8 cellular contexts compared by ENCODE assay signal in the genomic region with DNA sequence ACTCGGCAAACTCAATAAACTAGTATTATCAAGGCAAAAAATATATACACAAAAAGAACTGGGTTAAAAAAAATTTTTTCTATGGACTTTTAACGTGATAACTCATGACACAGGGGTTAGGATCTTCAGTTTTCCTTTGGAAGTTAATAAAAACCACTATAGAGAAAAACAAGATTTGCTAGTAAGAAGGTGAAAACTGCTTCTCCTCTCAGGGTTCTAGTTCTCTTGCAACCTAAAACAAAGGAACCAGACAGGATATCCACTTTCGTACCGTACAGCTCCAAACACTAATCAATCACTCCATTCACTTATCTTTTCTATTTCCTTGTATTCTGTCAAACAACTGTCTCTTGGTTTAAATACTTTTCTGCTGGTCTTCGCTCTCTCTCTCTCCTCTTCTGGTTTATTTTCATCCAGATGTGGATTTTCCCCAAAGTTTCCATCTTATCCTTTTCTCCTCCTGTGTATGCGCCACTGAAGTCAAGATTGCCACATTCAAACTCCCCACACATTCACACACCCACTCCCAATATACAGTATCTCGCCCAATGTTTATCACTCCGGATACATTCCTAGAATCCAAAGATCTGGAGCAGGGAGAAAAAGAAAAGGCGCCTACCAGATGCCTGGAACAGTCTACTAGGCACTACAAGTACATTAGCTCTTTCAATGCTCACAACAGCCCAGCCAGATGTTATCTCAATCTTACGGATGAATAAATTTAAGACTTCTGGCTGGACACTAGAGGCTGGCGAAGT. TPM values are rescaled to one million over a fixed set of nuclear protein-coding genes. Genes with fewer than 3 reads are reported as not detected.
DNase-seq lines count a peak whose midpoint lies in the region; ATAC-seq, FAIRE-seq and TF ChIP-seq lines count a peak whose summit lies in the region.

No MANE protein-coding gene starts in this region.

- H3K27me3 ChIP-seq in right atrium auricular region (no peaks in the 10 kb centered on the region), small intestine (ENCODE audit: control insufficient read depth in 2 of 2, insufficient read depth in 2 of 2, low read length in 2 of 2) (no peaks in the 10 kb centered on the region)

- FAIRE-seq in small intestine (lab: Jason Lieb, UNC) (no peak), urothelium cell line (lab: Jason Lieb, UNC) (no peak)

- DNase-seq in CD14-positive monocyte (ENCODE audit: low spot score) (no peak), WTC11 (ENCODE audit: low spot score) (no peak), right atrium auricular region (ENCODE audit: low spot score) (no peak), small intestine (peak; percentile 14), GDM1 (lab: John Stamatoyannopoulos, UW) (no peak), urothelium cell line (ENCODE audit: low spot score) (no peak), NCI-H2171 (lab: John Stamatoyannopoulos, UW) (no peak)

- peak overlapping the region; percentile 92 to 98 for H3K4me3 Mint-ChIP-seq in CD14-positive monocyte
- peak overlapping the region; percentile 99 for H3K4me3 Mint-ChIP-seq in WTC11

- H3K36me3 ChIP-seq in HEK293 (ENCODE audit: control insufficient read depth in 2 of 2, insufficient read depth in 1 of 2, low read length in 2 of 2) (peaks cover 6 to 24% of the 10 kb centered on the region in 2 experiments; a peak in 2 of 3 replicates), right atrium auricular region (peaks cover 7% of the 10 kb centered on the region), small intestine (ENCODE audit: control insufficient read depth in 2 of 2, insufficient read depth in 2 of 2, low read length in 2 of 2) (no peaks in the 10 kb centered on the region)

- POLR2A ChIA-PET in HEK293 (lab: Yijun Ruan, JAX) (interaction anchor here (0.8 to 3.0 kb wide), 17 partner anchors 9 to 491 kb away, joined by 3 to 33 read pairs (median 5); partner anchors contain the start of genes CLCC1, EEIG2, FNDC7 and SLC25A24), WTC11 (lab: Charles Lee) (interaction anchor here (0.6 to 2.5 kb wide), 7 partner anchors 9 to 409 kb away, joined by 3 to 19 read pairs (median 6); partner anchors contain the start of gene HENMT1)

- H3K27ac ChIP-seq in HEK293 (ENCODE audit: extremely low read depth, low read depth, low read length) (peak overlapping the region; percentile 81; the same call in 1 of the 2 replicates), right atrium auricular region (peak overlapping the region; percentile 96 to 98), small intestine (ENCODE audit: low read depth in 1 of 2, low read length in 1 of 2) (peak overlapping the region; percentile 94 to 99)

- peak; percentile 2 for ATAC-seq in WTC11

- H3K4me1 Mint-ChIP-seq in CD14-positive monocyte (peaks cover 33% of the 10 kb centered on the region), WTC11 (peaks cover 24% of the 10 kb centered on the region)

- H3K27me3 Mint-ChIP-seq in CD14-positive monocyte (ENCODE audit: low read depth in 3 of 3) = peaks cover 0 to 10% (median 5%) of the 10 kb centered on the region in 3 donors
- H3K27me3 Mint-ChIP-seq in WTC11 (ENCODE audit: low read depth) = no peaks in the 10 kb centered on the region

- intact Hi-C loops in CD14-positive monocyte (cut with micrococcal nuclease) = loop anchor here (5.0 to 10.0 kb wide), 3 partner anchors 56 to 193 kb away; partner anchors contain the start of gene STXBP3 (in 1 of the 2)

- peak overlapping the region; percentile 97 to 99 (median 99) for H3K27ac Mint-ChIP-seq in CD14-positive monocyte
- peak overlapping the region; percentile 99 for H3K27ac Mint-ChIP-seq in WTC11

- H3K36me3 Mint-ChIP-seq in CD14-positive monocyte (peaks cover 9% of the 10 kb centered on the region in 2 donors), WTC11 (peaks cover 25% of the 10 kb centered on the region)

- H3K9me3 ChIP-seq in HEK293 (ENCODE audit: control insufficient read depth, insufficient read depth, low read depth, low read length) (no peaks in the 10 kb centered on the region), right atrium auricular region (no peaks in the 10 kb centered on the region), small intestine (ENCODE audit: control insufficient read depth, low read depth) (no peaks in the 10 kb centered on the region)

- CTCF ChIA-PET in HEK293 (lab: Yijun Ruan, JAX) = interaction anchor here (0.7 to 1.6 kb wide), 5 partner anchors 48 to 771 kb away, joined by 3 to 7 read pairs (median 5); no protein-coding TSS in a partner anchor
- CTCF ChIA-PET in WTC11 (lab: Charles Lee) = interaction anchor here (0.7 to 1.8 kb wide), 8 partner anchors 14 to 491 kb away, joined by 3 to 10 read pairs (median 4); partner anchors contain the start of genes EEIG2 and SLC25A24

- TF ChIP-seq CTCF in CD14-positive monocyte (IDR thresholded peaks at IDR 0.05) = no peak
- no peak for TF ChIP-seq CTCF in HEK293 (tag by site-specific recombination; IDR thresholded peaks at IDR 0.05)
- no peak for TF ChIP-seq CTCF in WTC11 (IDR thresholded peaks at IDR 0.05)
- no peak for TF ChIP-seq CTCF in right atrium auricular region (IDR thresholded peaks at IDR 0.05)

- H3K4me1 ChIP-seq in HEK293 (ENCODE audit: control insufficient read depth, insufficient read depth, low read length) = 0 out of 2 replicates have a peak, but pooled peaks cover 3% of the 10 kb centered on the region
- H3K4me1 ChIP-seq in right atrium auricular region = peaks cover 0 to 34% of the 10 kb centered on the region in 2 donors
- H3K4me1 ChIP-seq in small intestine (ENCODE audit: control insufficient read depth in 2 of 2, insufficient read depth in 1 of 2, low read depth in 1 of 2, low read length in 1 of 2) = no peaks in the 10 kb centered on the region

- H3K9me3 Mint-ChIP-seq in CD14-positive monocyte (peaks cover 0 to 6% (median 0%) of the 10 kb centered on the region in 7 donors), WTC11 (no peaks in the 10 kb centered on the region)

- H3K4me3 ChIP-seq in HEK293 (ENCODE audit: low read depth, low read length) (peak overlapping the region; percentile 72), right atrium auricular region (peak overlapping the region; percentile 85 to 89), small intestine (ENCODE audit: low read depth in 1 of 2, low read length in 2 of 2) (peak overlapping the region; percentile 77 to 87)

- 8 to 16% (median 11%) methylated on average over 11 of the region's 11 CpGs for WGBS in small intestine, 3 donors

TF ChIP-seq in HEK293, 187 proteins besides CTCF, POLR2A, EP300 and RAD21 (continues in another document):
- TF ChIP-seq PRDM1 (tag by site-specific recombination; IDR thresholded peaks at IDR 0.05) = peak; percentile 66; the same call in 1 of the 2 replicates
- no peak for TF ChIP-seq ATF2 (tag by site-specific recombination; IDR thresholded peaks at IDR 0.05; ENCODE audit: low read depth)
- TF ChIP-seq ZBTB20 (tag by site-specific recombination; IDR thresholded peaks at IDR 0.05) = no peak
- no peak for TF ChIP-seq ZNF133 (tag by site-specific recombination; IDR thresholded peaks at IDR 0.05)
- TF ChIP-seq HOXA7 (CRISPR knock-in tag; IDR thresholded peaks at IDR 0.05; ENCODE audit: borderline replicate concordance) = no peak
- peak; percentile 40; the same call in 1 of the 2 replicates for TF ChIP-seq ZFHX2 (tag by site-specific recombination; conservative IDR thresholded peaks at IDR 0.05)

TF ChIP-seq in WTC11, 78 proteins besides CTCF, POLR2A, EP300 and RAD21 (continues in another document):
- TF ChIP-seq TCF7 (CRISPR knock-in tag; IDR thresholded peaks at IDR 0.05; ENCODE audit: low read depth) = no peak
- no peak for TF ChIP-seq ZNF317 (CRISPR knock-in tag; IDR thresholded peaks at IDR 0.05; ENCODE audit: borderline replicate concordance, low read depth)
- TF ChIP-seq PRRX2 (CRISPR knock-in tag; IDR thresholded peaks at IDR 0.05) = no peak
- TF ChIP-seq, protein P1, sequence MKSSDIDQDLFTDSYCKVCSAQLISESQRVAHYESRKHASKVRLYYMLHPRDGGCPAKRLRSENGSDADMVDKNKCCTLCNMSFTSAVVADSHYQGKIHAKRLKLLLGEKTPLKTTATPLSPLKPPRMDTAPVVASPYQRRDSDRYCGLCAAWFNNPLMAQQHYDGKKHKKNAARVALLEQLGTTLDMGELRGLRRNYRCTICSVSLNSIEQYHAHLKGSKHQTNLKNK (CRISPR knock-in tag; IDR thresholded peaks at IDR 0.05) = no peak
- TF ChIP-seq ZSCAN18 (CRISPR knock-in tag; IDR thresholded peaks at IDR 0.05) = no peak

RNA-seq across cellular contexts. Expression of gene PRPF38B, which starts 0.8 kb away (rescaled TPM):
- polyA plus RNA-seq in CD14-positive monocyte (1 to 10 TPM; 4.9 to 8.3 TPM), small intestine (10 to 100 TPM; 22.7 to 30.0 (median 23.2) TPM)
- total RNA-seq in WTC11 (2021) (42.8 to 50.5 TPM (median 43.0 TPM) in 3 replicates), right atrium auricular region (10 to 100 TPM; 10.7 to 11.1 TPM)

RNA-seq across cellular contexts. Expression of gene FNDC7, which starts 21.4 kb away (rescaled TPM):
- polyA plus RNA-seq in CD14-positive monocyte = not detected
- total RNA-seq in WTC11 (2021) = 0.28 to 0.71 TPM (median 0.50 TPM) in 3 replicates
- total RNA-seq in right atrium auricular region = not detected
- not detected for polyA plus RNA-seq in small intestine

RNA-seq across cellular contexts. Expression of gene HENMT1, which starts 30.4 kb away (rescaled TPM):
- polyA plus RNA-seq in CD14-positive monocyte (10 to 100 TPM; 13.4 to 14.5 TPM), small intestine (10 to 100 TPM in 1 of 3 donors, 1 to 10 TPM in 2; 9.2 to 10.8 (median 10.0) TPM)
- total RNA-seq in WTC11 (2021) (4.6 to 5.3 TPM (median 4.7 TPM) in 3 replicates), right atrium auricular region (under 1 TPM; 0.41 to 0.55 TPM)

RNA-seq across cellular contexts. Expression of gene STXBP3, which starts 55.2 kb away (rescaled TPM):
- 10 to 100 TPM; 48.3 to 56.2 TPM for polyA plus RNA-seq in CD14-positive monocyte
- total RNA-seq in WTC11 (2021) = 26.1 to 30.2 TPM (median 26.5 TPM) in 3 replicates
- 10 to 100 TPM; 26.4 to 27.7 TPM for total RNA-seq in right atrium auricular region
- 10 to 100 TPM; 29.1 to 54.6 (median 42.7) TPM for polyA plus RNA-seq in small intestine
